Comparison of ENCODE assay signal across 21 cellular contexts in the genomic region with DNA sequence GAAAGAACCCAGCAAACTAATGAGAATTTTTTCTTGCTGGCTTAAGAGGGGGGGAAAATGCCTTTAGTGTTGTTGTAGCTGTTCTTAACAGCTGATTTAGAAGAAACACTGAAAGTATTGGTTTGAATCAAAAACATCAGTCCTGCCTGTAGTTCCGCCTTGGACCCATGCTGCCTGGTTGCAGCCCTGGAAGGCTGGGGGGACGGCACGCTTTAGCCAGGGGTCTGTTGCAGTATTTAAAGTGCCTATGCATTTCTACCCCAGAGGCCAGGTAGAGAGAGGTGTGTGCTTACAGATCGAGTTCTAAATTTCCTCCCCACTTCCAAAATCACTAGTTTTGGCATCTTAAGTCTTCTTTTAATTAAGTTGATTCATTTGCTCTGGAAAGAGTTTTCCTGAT.
DNase-seq lines count a peak whose midpoint lies in the region; ATAC-seq and TF ChIP-seq lines count a peak whose summit lies in the region.
"Had no signal": no experiment of that assay in that cellular context is flagged by ENCODE, and none has a peak within 500 bp of the region (broad histone marks: within the 10 kb centered on the region; RNA-seq: fewer than 3 reads in every experiment).

No MANE protein-coding gene starts in this region.

- in situ Hi-C loops in HAP-1 (cut with MboI; ENCODE audit: low sequenced_read_pairs): no loop called here

- BruUV-seq in Caco-2 (replicated peaks; lab: Mats Ljungman, UMichigan): no TSS peak

- H3K9me3 Mint-ChIP-seq in Caco-2 (ENCODE audit: unreplicated experiment): no peaks in the 10 kb centered on the region
- no peaks in the 10 kb centered on the region for H3K9me3 Mint-ChIP-seq in central memory CD8-positive, alpha-beta T cell
- no peaks in the 10 kb centered on the region for H3K9me3 Mint-ChIP-seq in stimulated activated memory B cell treated with anti-CD40 and anti-IgM and Interleukin-4, amounts not matched to agents 10 μg/mL and 1 μg/mL and 100 μg/mL, for 72 hours
- H3K9me3 Mint-ChIP-seq: CD8-positive, alpha-beta memory T cell; GM23338; IgD-negative memory B cell had no signal

- no peaks in the 10 kb centered on the region for H3K9me3 ChIP-seq in Caco-2
- H3K9me3 ChIP-seq in OCI-LY3 (ENCODE audit: insufficient read depth, low read length): no peaks in the 10 kb centered on the region
- no peaks in the 10 kb centered on the region for H3K9me3 ChIP-seq in HAP-1
- H3K9me3 ChIP-seq in tibial artery: no peaks in the 10 kb centered on the region
- H3K9me3 ChIP-seq: BE2C, SJCRH30 had no signal

- peak overlapping the region; percentile 0 for H3K27ac Mint-ChIP-seq in Caco-2 (ENCODE audit: unreplicated experiment)
- H3K27ac Mint-ChIP-seq in central memory CD8-positive, alpha-beta T cell (ENCODE audit: low read depth): peak overlapping the region; percentile 11
- H3K27ac Mint-ChIP-seq in stimulated activated memory B cell treated with anti-CD40 and anti-IgM and Interleukin-4, amounts not matched to agents 10 μg/mL and 1 μg/mL and 100 μg/mL, for 72 hours: peak overlapping the region; percentile 4
- H3K27ac Mint-ChIP-seq: GM23338 had no signal

- intact Hi-C loops in Caco-2 (cut with micrococcal nuclease; ENCODE audit: unreplicated experiment) (no loop called here), tibial artery (cut with DNase I; ENCODE audit: low total_unique reads) (no loop called here)

- peaks cover 57% of the 10 kb centered on the region for H3K4me1 Mint-ChIP-seq in Caco-2 (ENCODE audit: low read depth, unreplicated experiment)
- peaks cover 33% of the 10 kb centered on the region for H3K4me1 Mint-ChIP-seq in central memory CD8-positive, alpha-beta T cell
- peaks cover 47% of the 10 kb centered on the region for H3K4me1 Mint-ChIP-seq in stimulated activated memory B cell treated with anti-CD40 and anti-IgM and Interleukin-4, amounts not matched to agents 10 μg/mL and 1 μg/mL and 100 μg/mL, for 72 hours

- H3K27me3 Mint-ChIP-seq in Caco-2 (ENCODE audit: insufficient read depth, unreplicated experiment): no peaks in the 10 kb centered on the region
- no peaks in the 10 kb centered on the region for H3K27me3 Mint-ChIP-seq in central memory CD8-positive, alpha-beta T cell
- no peaks in the 10 kb centered on the region for H3K27me3 Mint-ChIP-seq in stimulated activated memory B cell treated with anti-CD40 and anti-IgM and Interleukin-4, amounts not matched to agents 10 μg/mL and 1 μg/mL and 100 μg/mL, for 72 hours
- H3K27me3 Mint-ChIP-seq: CD8-positive, alpha-beta memory T cell; IgD-negative memory B cell had no signal

- no peaks in the 10 kb centered on the region; the same call in 1 of the 2 replicates for H3K36me3 ChIP-seq in Caco-2 (ENCODE audit: control insufficient read depth, insufficient read depth, low read length)
- H3K36me3 ChIP-seq in OCI-LY3 (replicated peaks; ENCODE audit: low read depth, low read length): no peaks in the 10 kb centered on the region
- H3K36me3 ChIP-seq in HAP-1 (replicated peaks): no peaks in the 10 kb centered on the region
- no peaks in the 10 kb centered on the region for H3K36me3 ChIP-seq in tibial artery
- H3K36me3 ChIP-seq: BE2C, SJCRH30 had no signal

- peaks cover 61% of the 10 kb centered on the region for H3K36me3 Mint-ChIP-seq in Caco-2 (ENCODE audit: insufficient read depth, unreplicated experiment)
- peaks cover 9% of the 10 kb centered on the region for H3K36me3 Mint-ChIP-seq in central memory CD8-positive, alpha-beta T cell (ENCODE audit: insufficient read depth)
- H3K36me3 Mint-ChIP-seq in stimulated activated memory B cell treated with anti-CD40 and anti-IgM and Interleukin-4, amounts not matched to agents 10 μg/mL and 1 μg/mL and 100 μg/mL, for 72 hours: no peaks in the 10 kb centered on the region

- CTCF ChIA-PET in Caco-2 (lab: Charles Lee): no interaction called here

- H3K9ac ChIP-seq in OCI-LY3 (ENCODE audit: low read length): peak overlapping the region; percentile 59

- H3K27me3 ChIP-seq in Caco-2 (replicated peaks; ENCODE audit: control insufficient read depth, insufficient read depth, low read length) (no peaks in the 10 kb centered on the region), OCI-LY3 (ENCODE audit: low read depth, low read length) (no peaks in the 10 kb centered on the region), HAP-1 (ENCODE audit: low read depth) (no peaks in the 10 kb centered on the region), tibial artery (no peaks in the 10 kb centered on the region)
- H3K27me3 ChIP-seq: BE2C, SJCRH30 had no signal

- TF ChIP-seq CTCF in Caco-2 (IDR thresholded peaks at IDR 0.05; ENCODE audit: insufficient read depth in 1 of 2, low read depth in 1 of 2, low read length in 1 of 2, severe bottlenecking in 1 of 2, unreplicated experiment in 1 of 2): no peak
- no peak for TF ChIP-seq CTCF in OCI-LY3 (IDR thresholded peaks at IDR 0.05; ENCODE audit: low read depth, low read length)
- no peak for TF ChIP-seq CTCF in tibial artery (IDR thresholded peaks at IDR 0.05)

- peaks cover 49% of the 10 kb centered on the region for H3K4me1 ChIP-seq in Caco-2
- H3K4me1 ChIP-seq in OCI-LY3 (ENCODE audit: low read length): peaks cover 81% of the 10 kb centered on the region
- peaks cover 19% of the 10 kb centered on the region for H3K4me1 ChIP-seq in HAP-1
- H3K4me1 ChIP-seq in tibial artery: peaks cover 0 to 4% (median under 1%) of the 10 kb centered on the region in 4 donors

- POLR2A ChIA-PET in Caco-2 (lab: Charles Lee): no interaction called here

- peak overlapping the region; percentile 87 for H3K27ac ChIP-seq in OCI-LY3 (ENCODE audit: low read length)
- H3K27ac ChIP-seq in tibial artery: no peak overlapping the region
- H3K27ac ChIP-seq: PC-9 had no signal

- no peak overlapping the region for H3K4me3 Mint-ChIP-seq in Caco-2 (ENCODE audit: unreplicated experiment)
- H3K4me3 Mint-ChIP-seq in central memory CD8-positive, alpha-beta T cell: no peak overlapping the region
- no peak overlapping the region for H3K4me3 Mint-ChIP-seq in stimulated activated memory B cell treated with anti-CD40 and anti-IgM and Interleukin-4, amounts not matched to agents 10 μg/mL and 1 μg/mL and 100 μg/mL, for 72 hours
- H3K4me3 Mint-ChIP-seq: CD8-positive, alpha-beta memory T cell; GM23338; IgD-negative memory B cell had no signal

- H3K79me2 ChIP-seq in OCI-LY3 (ENCODE audit: low read length): peaks cover 34% of the 10 kb centered on the region

- no peak for ATAC-seq in central memory CD8-positive, alpha-beta T cell (replicated peaks; ENCODE audit: extremely low read depth, poor library complexity, severe bottlenecking)
- ATAC-seq in stimulated activated memory B cell treated with anti-CD40 and anti-IgM and Interleukin-4, amounts not matched to agents 10 μg/mL and 1 μg/mL and 100 μg/mL, for 72 hours: no peak
- no peak for ATAC-seq in HG03571 (IDR thresholded peaks at IDR 0.05; ENCODE audit: unreplicated experiment)
- ATAC-seq in GM19035 (IDR thresholded peaks at IDR 0.05; ENCODE audit: unreplicated experiment): no peak
- ATAC-seq: GM12878, GM23338 had no signal

- no peaks in the 10 kb centered on the region for H4K20me1 ChIP-seq in OCI-LY3 (ENCODE audit: insufficient read depth, low read length)

- no peak overlapping the region for H2AFZ ChIP-seq in OCI-LY3 (ENCODE audit: low read depth, low read length)
- H2AFZ ChIP-seq: GM23338, PC-9 had no signal

- H3K4me2 ChIP-seq in OCI-LY3 (ENCODE audit: low read length): peak overlapping the region; percentile 84
- H3K4me2 ChIP-seq: GM23338, PC-9 had no signal

- no peak overlapping the region for H3K4me3 ChIP-seq in Caco-2 (ENCODE audit: low read depth, low read length)
- peak overlapping the region; percentile 55 for H3K4me3 ChIP-seq in OCI-LY3 (ENCODE audit: low read length)
- no peak overlapping the region for H3K4me3 ChIP-seq in HAP-1
- no peak overlapping the region for H3K4me3 ChIP-seq in tibial artery
- H3K4me3 ChIP-seq: GM12878, GM23338, PC-9, SJCRH30 had no signal

- no peak for DNase-seq in Caco-2
- no peak for DNase-seq in central memory CD8-positive, alpha-beta T cell (ENCODE audit: low spot score in 2 of 2)
- DNase-seq in HAP-1 (ENCODE audit: low spot score in 2 of 2): no peak
- no peak for DNase-seq in tibial artery
- DNase-seq: BE2C; CD8-positive, alpha-beta memory T cell; DMS79 treated with DMSO at 0.1 percent for 48 hours; GDM1; NCI-H1417 treated with DMSO at 0.1 percent for 48 hours; NCI-H2029; NCI-H2171; NCI-H446; PC-9; SJCRH30 had no signal
